8 cellular contexts compared by ENCODE assay signal in genomic region chr18:31819106-31819924, GRCh38.
DNase-seq lines count a peak whose midpoint lies in the region; ATAC-seq lines count a peak whose summit lies in the region.

No MANE protein-coding gene starts in this region.

- peaks cover 0 to 3% of the 10 kb centered on the region in 2 donors for H3K4me1 Mint-ChIP-seq in effector memory CD8-positive, alpha-beta T cell (ENCODE audit: low read depth in 2 of 2)

- no peaks in the 10 kb centered on the region for H3K9me3 Mint-ChIP-seq in effector memory CD8-positive, alpha-beta T cell

- H3K27me3 Mint-ChIP-seq in effector memory CD8-positive, alpha-beta T cell = peaks cover 0 to 8% of the 10 kb centered on the region in 2 donors

- peaks cover 6% of the 10 kb centered on the region for H3K36me3 Mint-ChIP-seq in effector memory CD8-positive, alpha-beta T cell (ENCODE audit: insufficient read depth)

- no peak overlapping the region for H3K4me3 Mint-ChIP-seq in effector memory CD8-positive, alpha-beta T cell

- DNase-seq in ELF-1 (ENCODE audit: low read depth, low spot score) (peak; percentile 57), HuH-7 (ENCODE audit: low spot score) (peak; percentile 3), OCI-M1 (lab: John Stamatoyannopoulos, UW) (peak; percentile 85), midbrain (lab: John Stamatoyannopoulos, UW) (peak; percentile 44), HuH-7.5 (ENCODE audit: low spot score) (no peak)
- no peak for DNase-seq in effector memory CD8-positive, alpha-beta T cell
- DNase-seq in activated T-cell treated with anti-CD3 and anti-CD28 coated beads, Interleukin-2, amount 50 U/mL, for 48 hours = no peak

- peak; percentile 76 for ATAC-seq in GM19463 (IDR thresholded peaks at IDR 0.05; ENCODE audit: unreplicated experiment)
- peak; percentile 51 for ATAC-seq in effector memory CD8-positive, alpha-beta T cell (replicated peaks)

- no peak overlapping the region for H3K27ac Mint-ChIP-seq in effector memory CD8-positive, alpha-beta T cell

Comparison
In these comparisons a context has a peak if more than half of its experiments do, and no peak if none do; other contexts are left out.
1. DNase-seq: peak in ELF-1 (single experiment), HuH-7 (single experiment), OCI-M1 (single experiment) and midbrain (single experiment); none in effector memory CD8-positive, alpha-beta T cell (0 of 3), HuH-7.5 (single experiment) and activated T-cell treated with anti-CD3 and anti-CD28 coated beads, Interleukin-2, amount 50 U/mL, for 48 hours (0 of 2).